8 cellular contexts compared by ENCODE assay signal in the genomic region with DNA sequence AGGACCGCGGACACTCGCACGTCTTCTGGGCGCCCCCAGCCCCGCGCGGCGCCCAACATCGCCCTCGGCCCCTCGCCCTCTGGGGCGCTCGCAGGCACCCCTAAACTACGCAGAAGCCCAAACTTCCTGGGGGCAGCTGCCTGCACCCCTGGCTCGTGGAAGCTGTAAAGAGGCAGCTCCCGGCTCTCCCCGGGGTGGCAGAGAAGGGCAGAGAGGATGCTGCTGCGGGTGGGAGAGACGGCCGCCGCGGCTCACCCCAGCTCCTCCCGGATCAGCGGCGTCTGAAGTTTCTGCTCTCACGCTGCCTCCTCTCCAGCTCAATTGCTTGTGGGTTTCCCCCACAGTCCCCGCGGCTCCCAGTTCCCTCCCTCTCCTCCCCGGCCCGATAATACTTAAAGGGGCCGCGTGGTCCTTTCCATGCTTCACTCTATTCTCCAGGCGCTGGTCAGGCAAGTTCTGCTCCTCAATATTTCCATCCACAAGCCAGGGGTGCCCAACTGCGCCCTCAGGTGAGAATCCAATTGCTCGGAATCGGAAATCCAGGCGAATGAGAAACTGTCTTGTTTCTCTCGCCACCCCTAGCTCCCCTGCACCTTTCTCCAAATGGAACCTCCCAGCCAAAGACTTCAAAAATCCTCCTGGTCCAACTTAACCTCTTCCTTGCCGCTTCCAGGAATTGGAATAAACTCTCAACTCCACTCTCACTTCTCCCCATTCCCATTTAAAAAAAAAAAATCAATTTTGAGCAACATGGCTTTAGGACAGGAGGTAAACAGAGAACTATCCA.
DNase-seq lines count a peak whose midpoint lies in the region; ATAC-seq, FAIRE-seq and TF ChIP-seq lines count a peak whose summit lies in the region.

No MANE protein-coding gene starts in this region.

- H3K4me3 ChIP-seq in A549 (peak overlapping the region; percentile 62), KMS-11 (IDR thresholded peaks at IDR 0.05; ENCODE audit: insufficient read depth, low read depth, low read length) (no peak overlapping the region), SJCRH30 (peak overlapping the region; percentile 82), dorsolateral prefrontal cortex (peak overlapping the region; percentile 35 to 97 (median 85))

- no peak for FAIRE-seq in A549 (lab: Jason Lieb, UNC)

- H3K27me3 ChIP-seq in KMS-11 (ENCODE audit: insufficient read depth, low read depth) (no peaks in the 10 kb centered on the region), SJCRH30 (no peaks in the 10 kb centered on the region), dorsolateral prefrontal cortex (no peaks in the 10 kb centered on the region), layer of hippocampus (ENCODE audit: control insufficient read depth, insufficient read depth, low read length) (no peaks in the 10 kb centered on the region)

- H3K9ac ChIP-seq in KMS-11: peak overlapping the region; percentile 88

- peak overlapping the region; percentile 78 for H2AFZ ChIP-seq in KMS-11 (ENCODE audit: low read depth)

- CTCF ChIA-PET in A549 (lab: Yijun Ruan, JAX): interaction anchor here (0.7 to 2.3 kb wide), 15 partner anchors 10 to 376 kb away, joined by 3 to 8 read pairs (median 3); no protein-coding TSS in a partner anchor

- H4K20me1 ChIP-seq in KMS-11 (ENCODE audit: insufficient read depth): no peaks in the 10 kb centered on the region

- DNase-seq in A549 (ENCODE audit: low read depth in 1 of 2, low spot score in 1 of 2) (peak; percentile 71 to 92), SJCRH30 (peak; percentile 86 to 90), dorsolateral prefrontal cortex (peak; percentile 59 to 90 (median 86)), 8988T (no peak)

- peaks cover 34% of the 10 kb centered on the region for H3K79me2 ChIP-seq in KMS-11 (ENCODE audit: insufficient read depth, low read depth)

- WGBS in A549 (ENCODE audit: missing lambda C conversion rate): 1% methylated on average over 23 of the region's 40 CpGs

- no peak overlapping the region for H3K4me3 Mint-ChIP-seq in stimulated activated memory B cell treated with anti-CD40 and anti-IgM and Interleukin-4, amounts not matched to agents 10 μg/mL and 1 μg/mL and 100 μg/mL, for 72 hours

- H3K9me3 Mint-ChIP-seq in stimulated activated memory B cell treated with anti-CD40 and anti-IgM and Interleukin-4, amounts not matched to agents 10 μg/mL and 1 μg/mL and 100 μg/mL, for 72 hours: no peaks in the 10 kb centered on the region

- H3K4me1 Mint-ChIP-seq in stimulated activated memory B cell treated with anti-CD40 and anti-IgM and Interleukin-4, amounts not matched to agents 10 μg/mL and 1 μg/mL and 100 μg/mL, for 72 hours: peaks cover 6% of the 10 kb centered on the region

- peak; percentile 91 to 94 for ATAC-seq in A549
- peak; percentile 70 for ATAC-seq in GM18868 (IDR thresholded peaks at IDR 0.05; ENCODE audit: unreplicated experiment)
- peak; percentile 44 for ATAC-seq in stimulated activated memory B cell treated with anti-CD40 and anti-IgM and Interleukin-4, amounts not matched to agents 10 μg/mL and 1 μg/mL and 100 μg/mL, for 72 hours

- intact Hi-C loops in dorsolateral prefrontal cortex (cut with DNase I): loop anchor here (5.0 to 10.0 kb wide), 6 partner anchors 42 to 357 kb away; no protein-coding TSS in a partner anchor

- peaks cover 10% of the 10 kb centered on the region for H3K27me3 Mint-ChIP-seq in stimulated activated memory B cell treated with anti-CD40 and anti-IgM and Interleukin-4, amounts not matched to agents 10 μg/mL and 1 μg/mL and 100 μg/mL, for 72 hours

- H3K4me1 ChIP-seq in A549 (peaks cover 19% of the 10 kb centered on the region; the same call in 2 of the 3 replicates), KMS-11 (ENCODE audit: low read depth, poor library complexity, severe bottlenecking) (peaks cover 25% of the 10 kb centered on the region), SJCRH30 (no peaks in the 10 kb centered on the region; the same call in 1 of the 2 replicates)

- H3K4me2 ChIP-seq in A549: peak overlapping the region; percentile 75
- H3K4me2 ChIP-seq in KMS-11: peak overlapping the region; percentile 42

- no peaks in the 10 kb centered on the region for H3K36me3 Mint-ChIP-seq in stimulated activated memory B cell treated with anti-CD40 and anti-IgM and Interleukin-4, amounts not matched to agents 10 μg/mL and 1 μg/mL and 100 μg/mL, for 72 hours

- POLR2A ChIA-PET in A549 (lab: Yijun Ruan, JAX): interaction anchor here (0.9 to 1.8 kb wide), 5 partner anchors 9 to 357 kb away, joined by 3 to 7 read pairs (median 3); no protein-coding TSS in a partner anchor

- TF ChIP-seq RAD21 in A549 (conservative IDR thresholded peaks at IDR 0.05 in 1 of 2, IDR thresholded peaks at IDR 0.05 in 1 of 2): no peak

- H3K9me3 ChIP-seq in A549: no peaks in the 10 kb centered on the region
- H3K9me3 ChIP-seq in SJCRH30 (replicated peaks): no peaks in the 10 kb centered on the region

- H3K27ac ChIP-seq in A549 (peak overlapping the region; percentile 81 to 90), KMS-11 (peak overlapping the region; percentile 94), SJCRH30 (peak overlapping the region; percentile 98), dorsolateral prefrontal cortex (peak overlapping the region; percentile 66 to 98 (median 91)), layer of hippocampus (ENCODE audit: low read depth, low read length) (peak overlapping the region; percentile 95)

- no peak for TF ChIP-seq EP300 in A549 (IDR thresholded peaks at IDR 0.05)

- TF ChIP-seq CTCF in A549 (IDR thresholded peaks at IDR 0.05) (no peak), KMS-11 (conservative IDR thresholded peaks at IDR 0.05; ENCODE audit: low read depth, low read length) (no peak), dorsolateral prefrontal cortex (IDR thresholded peaks at IDR 0.05 in 54 of 56, conservative IDR thresholded peaks at IDR 0.05 in 2 of 56; ENCODE audit: low read depth in 1 of 56, partially characterized antibody in 56 of 56) (peak in 8 of 56 donors; percentile 3 to 22 (median 8))

- peak; percentile 73 for TF ChIP-seq POLR2A in A549 (IDR thresholded peaks at IDR 0.05; ENCODE audit: low read length)

- H3K27ac Mint-ChIP-seq in stimulated activated memory B cell treated with anti-CD40 and anti-IgM and Interleukin-4, amounts not matched to agents 10 μg/mL and 1 μg/mL and 100 μg/mL, for 72 hours: no peak overlapping the region

- no peaks in the 10 kb centered on the region for H3K36me3 ChIP-seq in KMS-11 (ENCODE audit: insufficient read depth)
- no peaks in the 10 kb centered on the region for H3K36me3 ChIP-seq in SJCRH30

TF ChIP-seq in A549, 52 proteins besides CTCF, POLR2A, EP300 and RAD21:
- TF ChIP-seq HOXA7 (CRISPR knock-in tag; IDR thresholded peaks at IDR 0.05): no peak
- TF ChIP-seq, protein P1, sequence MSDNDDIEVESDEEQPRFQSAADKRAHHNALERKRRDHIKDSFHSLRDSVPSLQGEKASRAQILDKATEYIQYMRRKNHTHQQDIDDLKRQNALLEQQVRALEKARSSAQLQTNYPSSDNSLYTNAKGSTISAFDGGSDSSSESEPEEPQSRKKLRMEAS (IDR thresholded peaks at IDR 0.05): peak; percentile 67; the same call in 1 of the 2 replicates
- no peak for TF ChIP-seq RARB (CRISPR knock-in tag; IDR thresholded peaks at IDR 0.05)
- TF ChIP-seq GATA3 (IDR thresholded peaks at IDR 0.05; ENCODE audit: borderline replicate concordance): peak; percentile 43; the same call in 1 of the 2 replicates
- TF ChIP-seq CHD2 (IDR thresholded peaks at IDR 0.05; ENCODE audit: low read length, partially characterized antibody): no peak
- peak; percentile 35 to 72; a peak in 2 of 5 replicates for TF ChIP-seq JUN (IDR thresholded peaks at IDR 0.05)
- TF ChIP-seq E2F6 (IDR thresholded peaks at IDR 0.05; ENCODE audit: borderline replicate concordance, low read depth): peak; percentile 34; the same call in 1 of the 2 replicates
- TF ChIP-seq ESRRA (IDR thresholded peaks at IDR 0.05; ENCODE audit: borderline replicate concordance, low read length): no peak
- no peak for TF ChIP-seq KDM5A (IDR thresholded peaks at IDR 0.05)
- TF ChIP-seq, protein P2, sequence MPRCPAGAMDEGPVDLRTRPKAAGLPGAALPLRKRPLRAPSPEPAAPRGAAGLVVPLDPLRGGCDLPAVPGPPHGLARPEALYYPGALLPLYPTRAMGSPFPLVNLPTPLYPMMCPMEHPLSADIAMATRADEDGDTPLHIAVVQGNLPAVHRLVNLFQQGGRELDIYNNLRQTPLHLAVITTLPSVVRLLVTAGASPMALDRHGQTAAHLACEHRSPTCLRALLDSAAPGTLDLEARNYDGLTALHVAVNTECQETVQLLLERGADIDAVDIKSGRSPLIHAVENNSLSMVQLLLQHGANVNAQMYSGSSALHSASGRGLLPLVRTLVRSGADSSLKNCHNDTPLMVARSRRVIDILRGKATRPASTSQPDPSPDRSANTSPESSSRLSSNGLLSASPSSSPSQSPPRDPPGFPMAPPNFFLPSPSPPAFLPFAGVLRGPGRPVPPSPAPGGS (IDR thresholded peaks at IDR 0.05): 0 out of 3 replicates have a peak, but pooled peaks have one; percentile 30
- TF ChIP-seq BHLHE40 (IDR thresholded peaks at IDR 0.05; ENCODE audit: low read depth, low read length): peak; percentile 19
TF ChIP-seq in A549: peak in this region for 6.
